Comparison of ENCODE assay signal across 12 cellular contexts in the genomic region with DNA sequence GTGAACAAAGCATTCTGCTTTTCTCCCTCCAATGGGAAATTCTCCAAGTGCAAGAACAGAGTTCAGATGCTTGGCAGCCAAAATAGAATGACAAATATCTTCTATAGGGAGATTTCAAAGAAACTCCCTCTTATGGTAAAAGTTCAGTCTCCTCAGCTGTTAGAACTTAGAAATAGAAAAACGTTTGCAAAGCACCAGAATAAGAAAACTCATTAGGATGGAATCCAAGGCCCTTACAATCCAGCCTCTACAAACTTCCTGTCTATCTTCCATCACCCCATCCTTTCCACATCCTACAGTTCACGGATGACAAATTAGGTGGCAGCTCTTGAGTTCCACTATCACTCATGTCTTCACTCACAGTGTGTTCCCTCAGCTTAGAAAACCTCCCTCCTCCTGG. TPM values are rescaled to one million over a fixed set of nuclear protein-coding genes. Genes with fewer than 3 reads are reported as not detected.
A peak's percentile ranks its signal among the peaks of the same experiment; 100 is the strongest.
DNase-seq lines count a peak whose midpoint lies in the region; ATAC-seq and TF ChIP-seq lines count a peak whose summit lies in the region.
"Had no signal": no experiment of that assay in that cellular context is flagged by ENCODE, and none has a peak within 500 bp of the region (broad histone marks: within the 10 kb centered on the region; RNA-seq: fewer than 3 reads in every experiment).

No MANE protein-coding gene starts in this region.

- ATAC-seq in left lung (peak; percentile 81), GM21528 (IDR thresholded peaks at IDR 0.05; ENCODE audit: low FRiP score, unreplicated experiment) (no peak), GM19351 (IDR thresholded peaks at IDR 0.05; ENCODE audit: unreplicated experiment) (no peak)
- no peak for ATAC-seq in CD4-positive, alpha-beta T cell (ENCODE audit: poor library complexity)
- ATAC-seq: K562 had no signal

- H3K9me2 ChIP-seq in GM23248 (ENCODE audit: insufficient read depth) = no peaks in the 10 kb centered on the region

- H3F3A ChIP-seq in GM23248 (ENCODE audit: insufficient read depth) = peaks cover 20% of the 10 kb centered on the region

- H3K36me3 ChIP-seq in GM23248 (ENCODE audit: low read depth) (no peaks in the 10 kb centered on the region), left lung (no peaks in the 10 kb centered on the region), stomach smooth muscle (ENCODE audit: control insufficient read depth in 2 of 2, insufficient read depth in 2 of 2, low read length in 2 of 2) (peaks cover 0 to 2% of the 10 kb centered on the region in 2 donors)
- H3K36me3 ChIP-seq: SJCRH30 had no signal

- peak overlapping the region; percentile 47 for H3K4me2 ChIP-seq in GM23248 (ENCODE audit: unreplicated experiment)

- no peak overlapping the region for H3K27ac Mint-ChIP-seq in CD4-positive, alpha-beta T cell
- H3K27ac Mint-ChIP-seq: CD4-positive, CD25-positive, alpha-beta regulatory T cell had no signal

- H4K20me1 ChIP-seq in GM23248 (ENCODE audit: insufficient read depth) = no peaks in the 10 kb centered on the region

- H3K27ac ChIP-seq in GM23248 = peak overlapping the region; percentile 71
- peak overlapping the region; percentile 93 for H3K27ac ChIP-seq in cingulate gyrus (ENCODE audit: low read depth, low read length)
- H3K27ac ChIP-seq in left lung = peak overlapping the region in 1 of 2 donors; percentile 42
- peak overlapping the region; percentile 50 for H3K27ac ChIP-seq in stomach smooth muscle (ENCODE audit: low read length)
- no peak overlapping the region for H3K27ac ChIP-seq in CD4-positive, alpha-beta T cell (ENCODE audit: low read depth, low read length)
- H3K27ac ChIP-seq: SJCRH30 had no signal

- no peak for TF ChIP-seq CTCF in left lung (IDR thresholded peaks at IDR 0.05)
- TF ChIP-seq CTCF in CD4-positive, alpha-beta T cell (IDR thresholded peaks at IDR 0.05) = no peak

- CTCF ChIA-PET in CD4-positive, alpha-beta T cell (lab: Charles Lee) = no interaction called here

- H3K9ac ChIP-seq in GM23248 (no peak overlapping the region), stomach smooth muscle (ENCODE audit: low read length in 2 of 2) (no peak overlapping the region)

- DNase-seq in GM23248 = peak; percentile 58
- DNase-seq in left lung = no peak
- DNase-seq in NCI-H1436 (lab: John Stamatoyannopoulos, UW) = no peak
- no peak for DNase-seq in CD4-positive, alpha-beta T cell
- DNase-seq: CD4-positive, CD25-positive, alpha-beta regulatory T cell had no signal

- 0 to 5% methylated on average over 2 of the region's 2 CpGs for WGBS in GM23248 (ENCODE audit: low coverage in 1 of 2, low lambda C conversion rate in 2 of 2, missing lambda C conversion rate in 2 of 2), 2 experiments

- H3K4me1 Mint-ChIP-seq in CD4-positive, alpha-beta T cell (ENCODE audit: low read depth) = no peaks in the 10 kb centered on the region
- H3K4me1 Mint-ChIP-seq: CD4-positive, CD25-positive, alpha-beta regulatory T cell had no signal

- in situ Hi-C loops in GM23248 (cut with MboI) = no loop called here

- no peaks in the 10 kb centered on the region for H3K9me3 ChIP-seq in GM23248 (ENCODE audit: low read depth)
- no peaks in the 10 kb centered on the region for H3K9me3 ChIP-seq in left lung
- H3K9me3 ChIP-seq in stomach smooth muscle (ENCODE audit: control insufficient read depth in 2 of 2, low read length in 2 of 2) = no peaks in the 10 kb centered on the region
- H3K9me3 ChIP-seq in CD4-positive, alpha-beta T cell (ENCODE audit: control insufficient read depth, low read length) = no peaks in the 10 kb centered on the region
- H3K9me3 ChIP-seq: SJCRH30 had no signal

- H3K27me3 ChIP-seq in GM23248 (replicated peaks; ENCODE audit: insufficient read depth) (no peaks in the 10 kb centered on the region), left lung (no peaks in the 10 kb centered on the region), stomach smooth muscle (ENCODE audit: control insufficient read depth in 1 of 2, insufficient read depth in 2 of 2, low read length in 2 of 2) (no peaks in the 10 kb centered on the region)
- no peaks in the 10 kb centered on the region for H3K27me3 ChIP-seq in CD4-positive, alpha-beta T cell (ENCODE audit: control insufficient read depth, insufficient read depth, low read length)
- H3K27me3 ChIP-seq: SJCRH30 had no signal

- POLR2A ChIA-PET in CD4-positive, alpha-beta T cell (lab: Charles Lee) = no interaction called here

- H3K4me3 Mint-ChIP-seq in CD4-positive, alpha-beta T cell = no peak overlapping the region
- H3K4me3 Mint-ChIP-seq: CD4-positive, CD25-positive, alpha-beta regulatory T cell had no signal

- H3K4me1 ChIP-seq in GM23248 (ENCODE audit: insufficient read depth) = peaks cover 21% of the 10 kb centered on the region
- no peaks in the 10 kb centered on the region for H3K4me1 ChIP-seq in left lung
- peaks cover 21% of the 10 kb centered on the region for H3K4me1 ChIP-seq in stomach smooth muscle (ENCODE audit: control insufficient read depth, insufficient read depth, low read length)
- H3K4me1 ChIP-seq: SJCRH30 had no signal

- H3K79me2 ChIP-seq in GM23248 (ENCODE audit: insufficient read depth) = no peaks in the 10 kb centered on the region

- H3K4me3 ChIP-seq in GM23248 (no peak overlapping the region; the same call in 1 of the 2 replicates), left lung (no peak overlapping the region), stomach smooth muscle (ENCODE audit: low read length in 2 of 2) (no peak overlapping the region)
- H3K4me3 ChIP-seq: GM12878, K562, SJCRH30 had no signal

- no peaks in the 10 kb centered on the region for H3K36me3 Mint-ChIP-seq in CD4-positive, alpha-beta T cell (ENCODE audit: low read depth)
- H3K36me3 Mint-ChIP-seq: CD4-positive, CD25-positive, alpha-beta regulatory T cell had no signal

- H2AFZ ChIP-seq in GM23248 = peak overlapping the region; percentile 41

- no peaks in the 10 kb centered on the region for H3K27me3 Mint-ChIP-seq in CD4-positive, alpha-beta T cell
- H3K27me3 Mint-ChIP-seq: CD4-positive, CD25-positive, alpha-beta regulatory T cell had no signal

- intact Hi-C loops in left lung (cut with DNase I) = no loop called here
- intact Hi-C loops in CD4-positive, alpha-beta T cell (cut with DNase I, micrococcal nuclease) = no loop called here

- H3K9me3 Mint-ChIP-seq in CD4-positive, alpha-beta T cell = no peaks in the 10 kb centered on the region

RNA-seq across cellular contexts. Expression of a gene that starts 25.7 kb away (rescaled TPM):
- total RNA-seq in GM23248 (2014; rRNA removed; shearing (Covaris generic)) = 0.51 and 0.54 TPM in 2 replicates
- 0.56 and 0.80 TPM in 2 replicates for polyA plus RNA-seq in GM23248 (2016; fragmentation: Nextera tagmentation; extraction: Ambion mirVana)
- 10 to 100 TPM; 10.3 to 14.5 TPM for total RNA-seq in left lung
- total RNA-seq in CD4-positive, alpha-beta T cell = not detected
- total RNA-seq: CD4-positive, CD25-positive, alpha-beta regulatory T cell; K562 had no signal
- polyA plus RNA-seq: CD4-positive, CD25-positive, alpha-beta regulatory T cell; K562 had no signal
